In the genomic region with DNA sequence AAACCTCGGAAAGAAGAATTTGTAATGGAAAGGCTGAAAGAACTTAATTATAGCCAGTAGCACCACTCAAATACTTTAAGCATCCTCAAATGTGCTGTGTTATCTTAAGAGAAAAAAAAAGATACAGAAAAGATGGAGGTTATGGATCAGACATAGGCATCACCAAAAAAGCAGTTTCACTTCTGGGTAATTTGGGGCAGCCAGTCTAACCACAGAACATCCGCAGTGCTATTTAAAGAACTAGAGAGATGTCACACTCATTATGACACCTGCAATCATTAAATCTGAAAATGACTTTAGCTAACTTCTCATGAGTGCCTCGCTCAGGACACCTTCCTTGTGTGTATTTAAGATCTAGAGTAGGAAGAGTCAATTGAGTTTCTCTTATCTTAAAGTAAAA, we compare ENCODE assay signal across 8 cellular contexts.
DNase-seq lines count a peak whose midpoint lies in the region; ATAC-seq and TF ChIP-seq lines count a peak whose summit lies in the region.

No MANE protein-coding gene starts in this region.

- no peak for TF ChIP-seq CTCF in activated CD8-positive, alpha-beta T cell treated with anti-CD3 and anti-CD28 coated beads for 36 hours (IDR thresholded peaks at IDR 0.05)

- DNase-seq in stimulated activated CD4-positive, alpha-beta T cell treated with anti-CD3 and anti-CD28 coated beads, Interleukin-12 subunit alpha, Interleukin-12 subunit beta, amount 100 ng/mL, for 24 hours (ENCODE audit: low read depth in 2 of 2): peak; percentile 0 to 21
- DNase-seq in stimulated activated CD4-positive, alpha-beta T cell treated with anti-CD3 and anti-CD28 coated beads, Interleukin-4, amount 100 ng/mL, for 1 hour: no peak
- DNase-seq in activated CD8-positive, alpha-beta T cell treated with anti-CD3 and anti-CD28 coated beads for 36 hours: peak; percentile 81
- DNase-seq in glomerular visceral epithelial cell (ENCODE audit: extremely low spot score): no peak
- no peak for DNase-seq in NCI-H510A treated with DMSO at 0.1 percent for 48 hours (lab: John Stamatoyannopoulos, UW)
- DNase-seq in NCI-H1105 treated with DMSO at 0.1 percent for 48 hours (lab: John Stamatoyannopoulos, UW): no peak
- DNase-seq in anterior cingulate cortex (lab: John Stamatoyannopoulos, UW): no peak

- H3K4me1 Mint-ChIP-seq in activated CD8-positive, alpha-beta T cell treated with anti-CD3 and anti-CD28 coated beads for 36 hours (ENCODE audit: low read depth): peaks cover 44% of the 10 kb centered on the region

- peak; percentile 95 for ATAC-seq in HG03159 (IDR thresholded peaks at IDR 0.05; ENCODE audit: unreplicated experiment)
- peak; percentile 95 for ATAC-seq in activated CD8-positive, alpha-beta T cell treated with anti-CD3 and anti-CD28 coated beads for 36 hours

- POLR2A ChIA-PET in activated CD8-positive, alpha-beta T cell treated with anti-CD3 and anti-CD28 coated beads for 36 hours (lab: Charles Lee): interaction anchor here (1.5 kb wide), 1 partner anchor 212 kb away, joined by 3 read pairs; a partner anchor contains a TSS

- H3K36me3 Mint-ChIP-seq in activated CD8-positive, alpha-beta T cell treated with anti-CD3 and anti-CD28 coated beads for 36 hours (ENCODE audit: low read depth): no peaks in the 10 kb centered on the region

- intact Hi-C loops in activated CD8-positive, alpha-beta T cell treated with anti-CD3 and anti-CD28 coated beads for 36 hours (cut with micrococcal nuclease): loop anchor here (10.0 kb wide), 1 partner anchor 211 kb away; a partner anchor contains a TSS

- H3K27ac Mint-ChIP-seq in activated CD8-positive, alpha-beta T cell treated with anti-CD3 and anti-CD28 coated beads for 36 hours: peak overlapping the region; percentile 63

- no peaks in the 10 kb centered on the region for H3K27me3 Mint-ChIP-seq in activated CD8-positive, alpha-beta T cell treated with anti-CD3 and anti-CD28 coated beads for 36 hours

- no peaks in the 10 kb centered on the region for H3K9me3 Mint-ChIP-seq in activated CD8-positive, alpha-beta T cell treated with anti-CD3 and anti-CD28 coated beads for 36 hours

- H3K4me3 Mint-ChIP-seq in activated CD8-positive, alpha-beta T cell treated with anti-CD3 and anti-CD28 coated beads for 36 hours: no peak overlapping the region

- CTCF ChIA-PET in activated CD8-positive, alpha-beta T cell treated with anti-CD3 and anti-CD28 coated beads for 36 hours (lab: Charles Lee): interaction anchor here (1.4 kb wide), 1 partner anchor 13 kb away, joined by 3 read pairs; no protein-coding TSS in a partner anchor

Comparison
In these comparisons a context has a peak if more than half of its experiments do, and no peak if none do; other contexts are left out.
1. DNase-seq: peak in stimulated activated CD4-positive, alpha-beta T cell treated with anti-CD3 and anti-CD28 coated beads, Interleukin-12 subunit alpha, Interleukin-12 subunit beta, amount 100 ng/mL, for 24 hours (2 of 2) and activated CD8-positive, alpha-beta T cell treated with anti-CD3 and anti-CD28 coated beads for 36 hours (single experiment); none in stimulated activated CD4-positive, alpha-beta T cell treated with anti-CD3 and anti-CD28 coated beads, Interleukin-4, amount 100 ng/mL, for 1 hour (single experiment), glomerular visceral epithelial cell (single experiment), NCI-H510A treated with DMSO at 0.1 percent for 48 hours (single experiment), NCI-H1105 treated with DMSO at 0.1 percent for 48 hours (single experiment) and anterior cingulate cortex (0 of 58).